ENCODE assay signal across 18 cellular contexts in the genomic region with DNA sequence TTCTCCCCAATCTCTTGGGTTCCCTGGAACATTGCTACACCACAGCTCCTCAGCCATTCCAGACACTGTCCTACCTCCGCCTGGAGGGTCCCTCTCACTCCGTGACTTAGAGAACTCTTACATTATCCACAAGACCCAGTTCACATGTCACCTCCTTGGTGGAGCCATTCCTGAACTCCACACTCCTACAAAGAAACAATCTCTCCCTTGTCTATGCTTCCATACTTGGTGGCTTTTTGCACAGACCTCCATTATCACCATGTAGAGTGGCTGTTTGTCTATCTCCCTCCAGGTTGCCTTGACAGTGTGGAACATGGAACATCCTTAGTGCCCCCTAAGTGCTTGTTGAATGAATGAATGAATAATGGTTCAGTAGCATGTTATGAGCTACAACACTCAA.
DNase-seq lines count a peak whose midpoint lies in the region; ATAC-seq lines count a peak whose summit lies in the region.
"Had no signal": no experiment of that assay in that cellular context is flagged by ENCODE, and none has a peak within 500 bp of the region (broad histone marks: within the 10 kb centered on the region; RNA-seq: fewer than 3 reads in every experiment).

No MANE protein-coding gene starts in this region.

- H3K36me3 Mint-ChIP-seq in activated T-cell treated with anti-CD3 and anti-CD28 coated beads, Interleukin-2, amount 50 U/mL, for 24 hours (ENCODE audit: low read depth): no peaks in the 10 kb centered on the region

- peaks cover 46% of the 10 kb centered on the region for H3K4me1 Mint-ChIP-seq in activated T-cell treated with anti-CD3 and anti-CD28 coated beads, Interleukin-2, amount 50 U/mL, for 24 hours (ENCODE audit: low read depth)

- H3K27me3 Mint-ChIP-seq in activated T-cell treated with anti-CD3 and anti-CD28 coated beads, Interleukin-2, amount 50 U/mL, for 24 hours: peaks cover 48% of the 10 kb centered on the region

- ATAC-seq in GM18520 (IDR thresholded peaks at IDR 0.05; ENCODE audit: unreplicated experiment) (no peak), GM19324 (IDR thresholded peaks at IDR 0.05; ENCODE audit: low FRiP score, unreplicated experiment) (no peak)
- ATAC-seq: left colon; naive thymus-derived CD4-positive, alpha-beta T cell; right lobe of liver had no signal

- DNase-seq in activated T-cell treated with anti-CD3 and anti-CD28 coated beads, Interleukin-2, amount 50 U/mL, for 24 hours: no peak
- DNase-seq in activated T-cell treated with anti-CD3 and anti-CD28 coated beads, Interleukin-2, amount 50 U/mL, for 48 hours: no peak
- DNase-seq in COLO829 (ENCODE audit: low spot score) (peak; percentile 45), NCI-H2029 (lab: John Stamatoyannopoulos, UW) (peak; percentile 49), ecto neural progenitor cell (ENCODE audit: low spot score) (peak; percentile 16), T-helper 2 cell (no peak)
- DNase-seq: activated CD4-positive, CD25-positive, alpha-beta regulatory T cell treated with anti-CD3 and anti-CD28 coated beads, Interleukin-2, amount 50 U/mL, for 72 hours; activated gamma-delta T cell; aorta; CD4-positive, alpha-beta T cell; DMS 273 treated with DMSO at 0.1 percent for 48 hours; left colon; naive thymus-derived CD4-positive, alpha-beta T cell; stimulated activated CD8-positive, alpha-beta memory T cell treated with anti-CD3 and anti-CD28 coated beads, Interleukin-4, amount 100 ng/mL, for 48 hours; testis had no signal

- peaks cover 3% of the 10 kb centered on the region for H3K9me3 Mint-ChIP-seq in activated T-cell treated with anti-CD3 and anti-CD28 coated beads, Interleukin-2, amount 50 U/mL, for 24 hours
- H3K9me3 Mint-ChIP-seq: CD4-positive, alpha-beta T cell had no signal

- H3K27ac Mint-ChIP-seq in activated T-cell treated with anti-CD3 and anti-CD28 coated beads, Interleukin-2, amount 50 U/mL, for 24 hours: peak overlapping the region; percentile 90
- H3K27ac Mint-ChIP-seq: CD4-positive, alpha-beta T cell had no signal

- H3K4me3 Mint-ChIP-seq in activated T-cell treated with anti-CD3 and anti-CD28 coated beads, Interleukin-2, amount 50 U/mL, for 24 hours: no peak overlapping the region
- H3K4me3 Mint-ChIP-seq: CD4-positive, alpha-beta T cell had no signal

Comparison
In these comparisons a context has a peak if more than half of its experiments do, and no peak if none do; other contexts are left out.
1. DNase-seq: peak in COLO829 (single experiment), NCI-H2029 (single experiment) and ecto neural progenitor cell (single experiment); none in activated T-cell treated with anti-CD3 and anti-CD28 coated beads, Interleukin-2, amount 50 U/mL, for 24 hours (single experiment), activated T-cell treated with anti-CD3 and anti-CD28 coated beads, Interleukin-2, amount 50 U/mL, for 48 hours (0 of 2) and T-helper 2 cell (0 of 5).